ENCODE assay signal across 9 cellular contexts in genomic region chr5:143350790-143351603, GRCh38. TPM values are rescaled to one million over a fixed set of nuclear protein-coding genes. Genes with fewer than 3 reads are reported as not detected.
A peak's percentile ranks its signal among the peaks of the same experiment; 100 is the strongest.
DNase-seq lines count a peak whose midpoint lies in the region; ATAC-seq and TF ChIP-seq lines count a peak whose summit lies in the region.
"Had no signal": no experiment of that assay in that cellular context is flagged by ENCODE, and none has a peak within 500 bp of the region (broad histone marks: within the 10 kb centered on the region; RNA-seq: fewer than 3 reads in every experiment).

No MANE protein-coding gene starts in this region.

- POLR2A ChIA-PET in IMR-90 (lab: Charles Lee; ENCODE audit: unreplicated experiment), result no interaction called here

- H3K18ac ChIP-seq in IMR-90 (ENCODE audit: low read depth, low read length), result peak overlapping the region; percentile 76

- DNase-seq in IMR-90 (peak; percentile 95), dedifferentiated amniotic fluid mesenchymal stem cell (ENCODE audit: extremely low spot score) (peak; percentile 58), spleen (no peak), mesenteric fat pad (ENCODE audit: low spot score) (no peak)
- DNase-seq: effector memory CD4-positive, alpha-beta T cell had no signal

- H2BK20ac ChIP-seq in IMR-90 (ENCODE audit: low read depth, low read length), result peak overlapping the region; percentile 30; the same call in 1 of the 2 replicates

- H3K4me3 ChIP-seq in IMR-90 (ENCODE audit: insufficient read depth, low read depth, low read length) (no peak overlapping the region), spleen (no peak overlapping the region)

- H3K27me3 ChIP-seq in IMR-90 (ENCODE audit: control insufficient read depth, insufficient read depth, low read length) (no peaks in the 10 kb centered on the region), spleen (replicated peaks in 1 of 7) (no peaks in the 10 kb centered on the region)

- H2AFZ ChIP-seq in IMR-90 (replicated peaks; ENCODE audit: low read length, poor library complexity), result no peak overlapping the region

- H4K5ac ChIP-seq in IMR-90 (ENCODE audit: low read depth, low read length), result peak overlapping the region; percentile 64

- peak; percentile 24; the same call in 1 of the 2 replicates for TF ChIP-seq RAD21 in IMR-90 (IDR thresholded peaks at IDR 0.05; ENCODE audit: low read length)

- peak overlapping the region; percentile 70; the same call in 1 of the 2 replicates for H3K23ac ChIP-seq in IMR-90 (ENCODE audit: low read depth, low read length)

- peak overlapping the region; percentile 56 for H2BK5ac ChIP-seq in IMR-90 (ENCODE audit: low read depth, low read length, poor library complexity, severe bottlenecking)

- 0 out of 2 replicates have a peak overlapping the region, but pooled peaks have one; percentile 33 for H4K91ac ChIP-seq in IMR-90 (ENCODE audit: insufficient read depth, low read depth, low read length)

- peaks cover 35 to 79% of the 10 kb centered on the region in 2 experiments for H3K79me1 ChIP-seq in IMR-90 (ENCODE audit: low read depth in 1 of 2, low read length in 2 of 2)

- H3K9ac ChIP-seq in IMR-90 (ENCODE audit: low read depth, low read length), result no peak overlapping the region

- peak overlapping the region; percentile 55; the same call in 1 of the 2 replicates for H3K4ac ChIP-seq in IMR-90 (ENCODE audit: low read depth, low read length)

- H4K20me1 ChIP-seq in IMR-90 (ENCODE audit: insufficient read depth, low read length), result peaks cover 56% of the 10 kb centered on the region; the same call in 1 of the 2 replicates

- intact Hi-C loops in IMR-90 (cut with micrococcal nuclease), result no loop called here
- intact Hi-C loops in spleen (cut with DNase I; ENCODE audit: low total_unique reads), result no loop called here

- H3K4me2 ChIP-seq in IMR-90 (ENCODE audit: low read depth, low read length), result peak overlapping the region; percentile 59; the same call in 1 of the 2 replicates

- ATAC-seq in GM18517 (IDR thresholded peaks at IDR 0.05; ENCODE audit: unreplicated experiment) (peak; percentile 40), IMR-90 (ENCODE audit: low read depth) (peak; percentile 71), HG03159 (IDR thresholded peaks at IDR 0.05; ENCODE audit: unreplicated experiment) (no peak), GM19397 (IDR thresholded peaks at IDR 0.05; ENCODE audit: unreplicated experiment) (no peak)
- ATAC-seq: sciatic nerve had no signal

- H3K27ac ChIP-seq in IMR-90 (ENCODE audit: insufficient read depth, low read length), result peak overlapping the region; percentile 62
- H3K27ac ChIP-seq in spleen, result peak overlapping the region in 7 of 8 donors; percentile 1 to 63 (median 40)

- peaks cover 15% of the 10 kb centered on the region for H3K4me1 ChIP-seq in IMR-90 (ENCODE audit: control insufficient read depth, insufficient read depth, low read length)
- peaks cover 49 to 100% (median 98%) of the 10 kb centered on the region in 6 donors for H3K4me1 ChIP-seq in spleen

- no peak for TF ChIP-seq CTCF in IMR-90 (conservative IDR thresholded peaks at IDR 0.05; ENCODE audit: low read depth, low read length)
- no peak for TF ChIP-seq CTCF in spleen (IDR thresholded peaks at IDR 0.05 in 8 of 11, conservative IDR thresholded peaks at IDR 0.05 in 3 of 11)

- in situ Hi-C loops in IMR-90 (cut with MboI; ENCODE audit: low sequenced_read_pairs), result no loop called here

- CTCF ChIA-PET in IMR-90 (lab: Yijun Ruan, JAX), result interaction anchor here (0.6 to 0.9 kb wide), 2 partner anchors 46 to 52 kb away, joined by 3 read pairs; no protein-coding TSS in a partner anchor

- 0 out of 4 replicates have a peak overlapping the region, but pooled peaks of 1 of the 2 experiments have one; percentile 24 for H4K8ac ChIP-seq in IMR-90 (ENCODE audit: low read depth in 2 of 2, low read length in 2 of 2)

- BruUV-seq in IMR-90 (replicated peaks; lab: Mats Ljungman, UMichigan), result no TSS peak

- no peak overlapping the region for H2AK9ac ChIP-seq in IMR-90 (replicated peaks; ENCODE audit: low read depth, low read length, poor library complexity)

- H2BK120ac ChIP-seq in IMR-90 (ENCODE audit: low read depth, low read length), result 0 out of 2 replicates have a peak overlapping the region, but pooled peaks have one; percentile 28

- H3K14ac ChIP-seq in IMR-90 (replicated peaks; ENCODE audit: low read depth, low read length), result peak overlapping the region; percentile 23; the same call in 1 of the 2 replicates

- H2AK5ac ChIP-seq in IMR-90 (ENCODE audit: low read depth, low read length), result peak overlapping the region; percentile 14; the same call in 1 of the 2 replicates

- H3K36me3 ChIP-seq in IMR-90 (ENCODE audit: control insufficient read depth, insufficient read depth, low read length) (peaks cover 2% of the 10 kb centered on the region; the same call in 1 of the 2 replicates), spleen (no peaks in the 10 kb centered on the region)

- dilution Hi-C loops in IMR-90 (cut with HindIII; ENCODE audit: low sequenced_read_pairs, unreplicated experiment), result no loop called here

- WGBS in IMR-90 (ENCODE audit: extremely low coverage in 2 of 2, insufficient read length in 1 of 2), 2 experiments, result no CpG with 5 or more reads among the region's 3 CpGs
- WGBS in spleen, 5 donors, result 44 to 64% (median 49%) methylated on average over 3 of the region's 3 CpGs

- H3K9me1 ChIP-seq in IMR-90 (ENCODE audit: insufficient read depth, low read length), result peaks cover 10% of the 10 kb centered on the region

- H3K9me3 ChIP-seq in IMR-90 (ENCODE audit: control insufficient read depth, insufficient read depth, low read length) (no peaks in the 10 kb centered on the region), spleen (no peaks in the 10 kb centered on the region)

- H3K56ac ChIP-seq in IMR-90 (ENCODE audit: extremely low read depth, insufficient read depth, low read length), result no peak overlapping the region

- TF ChIP-seq POLR2A in IMR-90 (IDR thresholded peaks at IDR 0.05; ENCODE audit: low read depth, low read length) (no peak), spleen (IDR thresholded peaks at IDR 0.05) (no peak)

- peak overlapping the region; percentile 45; the same call in 1 of the 3 replicates for H2BK15ac ChIP-seq in IMR-90 (ENCODE audit: low read depth, low read length)

TF ChIP-seq in IMR-90, 13 proteins besides CTCF, POLR2A, EP300 and RAD21:
- no peak for TF ChIP-seq RFX5 (IDR thresholded peaks at IDR 0.05; ENCODE audit: low read depth, low read length)
- TF ChIP-seq FOS (IDR thresholded peaks at IDR 0.05; ENCODE audit: low read depth, low read length), result peak; percentile 63; the same call in 1 of the 2 replicates
- TF ChIP-seq MAFK (IDR thresholded peaks at IDR 0.05; ENCODE audit: low read depth, low read length), result peak; percentile 37
- TF ChIP-seq, protein P1, sequence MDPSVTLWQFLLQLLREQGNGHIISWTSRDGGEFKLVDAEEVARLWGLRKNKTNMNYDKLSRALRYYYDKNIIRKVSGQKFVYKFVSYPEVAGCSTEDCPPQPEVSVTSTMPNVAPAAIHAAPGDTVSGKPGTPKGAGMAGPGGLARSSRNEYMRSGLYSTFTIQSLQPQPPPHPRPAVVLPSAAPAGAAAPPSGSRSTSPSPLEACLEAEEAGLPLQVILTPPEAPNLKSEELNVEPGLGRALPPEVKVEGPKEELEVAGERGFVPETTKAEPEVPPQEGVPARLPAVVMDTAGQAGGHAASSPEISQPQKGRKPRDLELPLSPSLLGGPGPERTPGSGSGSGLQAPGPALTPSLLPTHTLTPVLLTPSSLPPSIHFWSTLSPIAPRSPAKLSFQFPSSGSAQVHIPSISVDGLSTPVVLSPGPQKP (IDR thresholded peaks at IDR 0.05; ENCODE audit: borderline replicate concordance, low read depth, low read length), result no peak
- peak; percentile 92 for TF ChIP-seq CEBPB (IDR thresholded peaks at IDR 0.05; ENCODE audit: low read depth, low read length)
- TF ChIP-seq RCOR1 (IDR thresholded peaks at IDR 0.05; ENCODE audit: insufficient replicate concordance, low read length), result peak; percentile 55
- no peak for TF ChIP-seq MAZ (IDR thresholded peaks at IDR 0.05; ENCODE audit: borderline replicate concordance, low read depth, low read length)
- no peak for TF ChIP-seq CHD1 (IDR thresholded peaks at IDR 0.05; ENCODE audit: low read depth, low read length)

RNA-seq across cellular contexts. Expression of gene NR3C1, which starts 52.5 kb away (rescaled TPM):
- total RNA-seq in IMR-90 (2012; rRNA removed) (62.8 and 77.4 TPM in 2 replicates), spleen (10 to 100 TPM; 58.4 to 97.8 (median 85.0) TPM), mesenteric fat pad (116 TPM)
- polyA plus RNA-seq in IMR-90 (2012; rRNA removed) (11.9 and 13.7 TPM in 2 replicates), spleen (10 to 100 TPM; 18.2 to 23.2 (median 20.6) TPM)
- polyA plus RNA-seq in IMR-90 (2012; cell fraction: cytosol; rRNA removed), result 3.5 and 4.8 TPM in 2 replicates
- polyA plus RNA-seq in IMR-90 (2012; cell fraction: nucleus; rRNA removed; ENCODE audit: low replicate concordance), result 2.3 and 15.5 TPM in 2 replicates

Comparison
In these comparisons a context has a peak if more than half of its experiments do, and no peak if none do; other contexts are left out.
1. ATAC-seq: peak in GM18517 (single experiment) and IMR-90 (single experiment); none in HG03159 (single experiment) and GM19397 (single experiment).
2. DNase-seq: peak in IMR-90 (single experiment) and dedifferentiated amniotic fluid mesenchymal stem cell (single experiment); none in spleen (single experiment) and mesenteric fat pad (single experiment).